8 cellular contexts compared by ENCODE assay signal in the genomic region with DNA sequence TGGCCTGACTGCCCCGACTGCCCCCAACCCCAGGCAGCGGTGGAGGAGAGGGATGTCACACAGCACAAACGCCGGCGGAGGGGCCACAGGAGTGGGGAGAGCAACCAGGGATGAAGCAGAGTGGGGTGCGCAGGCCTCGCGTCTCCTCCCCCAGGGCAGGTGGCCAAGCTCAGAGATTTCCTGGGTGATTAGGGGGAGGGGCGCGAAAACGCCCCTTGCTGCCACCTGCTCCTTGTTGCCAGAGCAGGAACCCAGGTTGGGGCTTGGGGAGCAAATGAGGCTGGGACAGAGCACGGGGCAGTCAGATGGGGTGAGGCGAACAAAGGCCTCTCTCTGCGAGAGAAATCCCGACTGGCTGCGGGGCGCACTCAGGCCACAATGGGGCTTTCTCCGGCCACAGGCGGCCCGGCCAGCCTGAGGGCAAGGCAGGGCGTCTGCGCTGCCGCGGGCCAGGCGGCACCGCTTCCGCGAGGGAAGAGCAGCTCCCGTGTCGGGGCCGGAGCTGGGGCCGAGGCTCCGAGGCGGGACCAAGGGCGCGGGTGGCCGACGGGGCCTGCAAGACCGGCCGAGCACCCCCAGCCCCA. TPM values are rescaled to one million over a fixed set of nuclear protein-coding genes. Genes with fewer than 3 reads are reported as not detected.
A peak's percentile ranks its signal among the peaks of the same experiment; 100 is the strongest.
DNase-seq lines count a peak whose midpoint lies in the region; ATAC-seq and TF ChIP-seq lines count a peak whose summit lies in the region.

No MANE protein-coding gene starts in this region.

- no peaks in the 10 kb centered on the region for H3K9me3 ChIP-seq in naive thymus-derived CD4-positive, alpha-beta T cell (ENCODE audit: control insufficient read depth in 2 of 3, low read length in 3 of 3)

- peak overlapping the region; percentile 32 to 75 (median 60) for H3K4me3 Mint-ChIP-seq in naive thymus-derived CD4-positive, alpha-beta T cell

- H3K9me3 Mint-ChIP-seq in naive thymus-derived CD4-positive, alpha-beta T cell = no peaks in the 10 kb centered on the region

- POLR2A ChIA-PET in naive thymus-derived CD4-positive, alpha-beta T cell (lab: Charles Lee) = interaction anchor here (1.1 kb wide), 1 partner anchor 140 kb away, joined by 3 read pairs; the partner anchor contains the start of gene NCL

- no peak for TF ChIP-seq CTCF in VCaP (conservative IDR thresholded peaks at IDR 0.05)

- intact Hi-C loops in naive thymus-derived CD4-positive, alpha-beta T cell (cut with micrococcal nuclease) = loop anchor here (1.0 to 5.0 kb wide), 9 partner anchors 8 to 502 kb away; partner anchors contain the start of genes NCL (in 2 of the 2), PDE6D (in 2 of the 2) and PTMA (in 2 of the 2)

- H3K36me3 Mint-ChIP-seq in naive thymus-derived CD4-positive, alpha-beta T cell = no peaks in the 10 kb centered on the region

- H3K27me3 ChIP-seq in naive thymus-derived CD4-positive, alpha-beta T cell (ENCODE audit: control insufficient read depth in 2 of 2, insufficient read depth in 2 of 2, low read length in 2 of 2) = no peaks in the 10 kb centered on the region

- DNase-seq in COR-L47 (lab: John Stamatoyannopoulos, UW) (peak; percentile 54), NCI-H1048 (lab: John Stamatoyannopoulos, UW) (no peak)
- peak in 4 of 9 donors; percentile 16 to 46 (median 34) for DNase-seq in naive thymus-derived CD4-positive, alpha-beta T cell

- peak overlapping the region; percentile 36 for H3K4me3 ChIP-seq in naive thymus-derived CD4-positive, alpha-beta T cell (ENCODE audit: low read length)

- CTCF ChIA-PET in naive thymus-derived CD4-positive, alpha-beta T cell (lab: Charles Lee) = no interaction called here

- peak overlapping the region; percentile 71 for H3K27ac ChIP-seq in VCaP
- H3K27ac ChIP-seq in naive thymus-derived CD4-positive, alpha-beta T cell (ENCODE audit: low read depth, low read length) = peak overlapping the region; percentile 89

- H3K4me1 Mint-ChIP-seq in naive thymus-derived CD4-positive, alpha-beta T cell = peaks cover 0 to 14% (median 4%) of the 10 kb centered on the region in 7 donors

- H3K4me1 ChIP-seq in naive thymus-derived CD4-positive, alpha-beta T cell (ENCODE audit: control insufficient read depth in 2 of 2, insufficient read depth in 2 of 2, low read length in 2 of 2) = peaks cover 0 to 9% of the 10 kb centered on the region in 2 donors

- H3K27ac Mint-ChIP-seq in naive thymus-derived CD4-positive, alpha-beta T cell = peak overlapping the region in 8 of 9 donors; percentile 48 to 92 (median 81)

- no peaks in the 10 kb centered on the region for H3K36me3 ChIP-seq in naive thymus-derived CD4-positive, alpha-beta T cell (ENCODE audit: control insufficient read depth in 2 of 3, insufficient read depth in 3 of 3, low read length in 3 of 3)

- H3K27me3 Mint-ChIP-seq in naive thymus-derived CD4-positive, alpha-beta T cell = peaks cover 0 to 9% (median 0%) of the 10 kb centered on the region in 5 donors

- ATAC-seq in GM19395 (IDR thresholded peaks at IDR 0.05; ENCODE audit: unreplicated experiment) = peak; percentile 38
- ATAC-seq in HG03565 (IDR thresholded peaks at IDR 0.05; ENCODE audit: unreplicated experiment) = peak; percentile 27
- peak; percentile 2 for ATAC-seq in esophagus mucosa
- no peak for ATAC-seq in naive thymus-derived CD4-positive, alpha-beta T cell
- ATAC-seq in HG03521 (IDR thresholded peaks at IDR 0.05; ENCODE audit: unreplicated experiment) = no peak

RNA-seq across cellular contexts. Expression of gene TEX44, which starts 11.5 kb away (rescaled TPM):
- total RNA-seq in esophagus mucosa = not detected
- total RNA-seq in naive thymus-derived CD4-positive, alpha-beta T cell = not detected
- polyA plus RNA-seq in naive thymus-derived CD4-positive, alpha-beta T cell = not detected

Comparison
In these comparisons a context has a peak if more than half of its experiments do, and no peak if none do; other contexts are left out.
1. ATAC-seq: peak in GM19395 (single experiment), HG03565 (single experiment) and esophagus mucosa (single experiment); none in naive thymus-derived CD4-positive, alpha-beta T cell (single experiment) and HG03521 (single experiment).